Comparison of ENCODE assay signal across 19 cellular contexts in genomic region chr5:64015824-64016223, GRCh38. TPM values are rescaled to one million over a fixed set of nuclear protein-coding genes. Genes with fewer than 3 reads are reported as not detected.
A peak's percentile ranks its signal among the peaks of the same experiment; 100 is the strongest.
DNase-seq lines count a peak whose midpoint lies in the region; ATAC-seq and TF ChIP-seq lines count a peak whose summit lies in the region.
"Had no signal": no experiment of that assay in that cellular context is flagged by ENCODE, and none has a peak within 500 bp of the region (broad histone marks: within the 10 kb centered on the region; RNA-seq: fewer than 3 reads in every experiment).

No MANE protein-coding gene starts in this region.

- no peaks in the 10 kb centered on the region; the same call in 1 of the 2 replicates for H3K27me3 Mint-ChIP-seq in WTC11 (ENCODE audit: low read depth)
- H3K27me3 Mint-ChIP-seq: CD4-positive, alpha-beta memory T cell had no signal

- H2BK5ac ChIP-seq in mesendoderm (ENCODE audit: low read length), result no peak overlapping the region

- no peak overlapping the region for H3K4me3 ChIP-seq in H7 (ENCODE audit: insufficient read depth, low read depth, low read length)
- H3K4me3 ChIP-seq in mesendoderm (ENCODE audit: low read length), result no peak overlapping the region
- H3K4me3 ChIP-seq: BLaER1 had no signal

- H3K4me3 Mint-ChIP-seq in WTC11, result no peak overlapping the region
- H3K4me3 Mint-ChIP-seq: CD14-positive monocyte; CD4-positive, alpha-beta memory T cell had no signal

- H3K27ac ChIP-seq in mesendoderm (ENCODE audit: low read depth, low read length), result no peak overlapping the region
- H3K27ac ChIP-seq: BLaER1 had no signal

- peak; percentile 1 for DNase-seq in H7
- DNase-seq in WTC11 (ENCODE audit: low spot score), result no peak
- peak; percentile 9 for DNase-seq in iPS DF 19.7 (ENCODE audit: low read depth, low spot score)
- peak; percentile 87 for DNase-seq in mesendoderm
- DNase-seq in effector CD8-positive, alpha-beta T cell (lab: John Stamatoyannopoulos, UW), result no peak
- DNase-seq in NCI-H1092 (lab: John Stamatoyannopoulos, UW), result no peak
- DNase-seq in activated T-cell treated with anti-CD3 and anti-CD28 coated beads for 4 hours, result no peak
- DNase-seq: 8988T; CD4-positive, alpha-beta memory T cell; DMS153; DMS79; GDM1 had no signal

- no peak overlapping the region for H4K5ac ChIP-seq in mesendoderm (ENCODE audit: low read length)

- no peaks in the 10 kb centered on the region for H3K4me1 Mint-ChIP-seq in WTC11
- H3K4me1 Mint-ChIP-seq: CD14-positive monocyte; CD4-positive, alpha-beta memory T cell had no signal

- no peak overlapping the region for H3K56ac ChIP-seq in mesendoderm (ENCODE audit: low read length)

- H3K36me3 Mint-ChIP-seq in WTC11, result no peaks in the 10 kb centered on the region
- H3K36me3 Mint-ChIP-seq: CD14-positive monocyte; CD4-positive, alpha-beta memory T cell had no signal

- no peak overlapping the region for H3K9ac ChIP-seq in mesendoderm (ENCODE audit: low read length)
- H3K9ac ChIP-seq: BLaER1 had no signal

- no peaks in the 10 kb centered on the region for H3K27me3 ChIP-seq in H7 (ENCODE audit: control insufficient read depth, insufficient read depth, low read length)
- H3K27me3 ChIP-seq in mesendoderm (ENCODE audit: insufficient read depth, low read length, poor library complexity), result no peaks in the 10 kb centered on the region
- H3K27me3 ChIP-seq: BLaER1 had no signal

- no peak overlapping the region for H2BK15ac ChIP-seq in mesendoderm (replicated peaks; ENCODE audit: low read depth)

- WGBS in mesendoderm (ENCODE audit: extremely low coverage, insufficient coverage, low lambda C conversion rate), result no CpG with 5 or more reads among the region's 1 CpG

- no peaks in the 10 kb centered on the region for H3K79me2 ChIP-seq in mesendoderm (ENCODE audit: control insufficient read depth, insufficient read depth, low read length)

- H2BK120ac ChIP-seq in mesendoderm (ENCODE audit: low read depth, low read length), result no peak overlapping the region

- no peak overlapping the region for H3K23ac ChIP-seq in mesendoderm (ENCODE audit: low read length)

- ATAC-seq in WTC11 (peak; percentile 75), GM18861 (IDR thresholded peaks at IDR 0.05; ENCODE audit: unreplicated experiment) (no peak)

- peaks cover 5% of the 10 kb centered on the region for H3K9me3 Mint-ChIP-seq in WTC11

- no peaks in the 10 kb centered on the region for H3K4me1 ChIP-seq in mesendoderm (ENCODE audit: control insufficient read depth, low read depth, low read length)
- H3K4me1 ChIP-seq: BLaER1 had no signal

- no peak overlapping the region for H3K4me2 ChIP-seq in mesendoderm (ENCODE audit: low read length)
- H3K4me2 ChIP-seq: BLaER1 had no signal

- CTCF ChIA-PET in WTC11 (lab: Charles Lee), result interaction anchor here (0.6 to 1.3 kb wide), 2 partner anchors 84 to 1459 kb away, joined by 3 read pairs; no protein-coding TSS in a partner anchor

- H3K4ac ChIP-seq in mesendoderm (ENCODE audit: low read depth, low read length), result no peak overlapping the region

- no peak overlapping the region for H3K27ac Mint-ChIP-seq in WTC11
- H3K27ac Mint-ChIP-seq: CD14-positive monocyte; CD4-positive, alpha-beta memory T cell had no signal

- no peak overlapping the region for H3K18ac ChIP-seq in mesendoderm (ENCODE audit: low read length)

- POLR2A ChIA-PET in WTC11 (lab: Charles Lee), result no interaction called here

- no peak overlapping the region for H2AK5ac ChIP-seq in mesendoderm (ENCODE audit: low read length)

- TF ChIP-seq CTCF in WTC11 (IDR thresholded peaks at IDR 0.05), result no peak

- H3K79me1 ChIP-seq in mesendoderm (ENCODE audit: low read length), result no peaks in the 10 kb centered on the region

- no peaks in the 10 kb centered on the region for H3K36me3 ChIP-seq in H7 (replicated peaks; ENCODE audit: control insufficient read depth, insufficient read depth, low read length)
- no peaks in the 10 kb centered on the region for H3K36me3 ChIP-seq in mesendoderm (ENCODE audit: control insufficient read depth, insufficient read depth, low read length)
- H3K36me3 ChIP-seq: BLaER1 had no signal

- H4K8ac ChIP-seq in mesendoderm (ENCODE audit: low read depth, low read length), result no peak overlapping the region

TF ChIP-seq in WTC11, 78 proteins besides CTCF, POLR2A, EP300 and RAD21 (continues in another document):
- TF ChIP-seq ATF6 (CRISPR knock-in tag; IDR thresholded peaks at IDR 0.05) (no peak), HMGA2 (CRISPR knock-in tag; IDR thresholded peaks at IDR 0.05) (no peak), FOXP1 (CRISPR knock-in tag; IDR thresholded peaks at IDR 0.05; ENCODE audit: borderline replicate concordance) (no peak), E2F5 (CRISPR knock-in tag; IDR thresholded peaks at IDR 0.05) (no peak), ESRRA (CRISPR knock-in tag; IDR thresholded peaks at IDR 0.05; ENCODE audit: borderline replicate concordance) (no peak), ZSCAN18 (CRISPR knock-in tag; IDR thresholded peaks at IDR 0.05) (no peak), PREB (CRISPR knock-in tag; IDR thresholded peaks at IDR 0.05; ENCODE audit: borderline replicate concordance) (no peak), FOXK1 (CRISPR knock-in tag; IDR thresholded peaks at IDR 0.05) (no peak), USF1 (CRISPR knock-in tag; IDR thresholded peaks at IDR 0.05) (no peak)

RNA-seq across cellular contexts. Expression of gene HTR1A, which starts 53.6 kb away (rescaled TPM):
- not detected in 2 replicates for total RNA-seq in H7 (2014; rRNA removed; shearing (Covaris generic))
- total RNA-seq in WTC11 (2021), result 0.46 to 0.66 TPM (median 0.52 TPM) in 3 replicates
- polyA plus RNA-seq in mesendoderm (2013, experiment 1 of 2), result 0.07 TPM
- polyA plus RNA-seq in mesendoderm (2013, experiment 2 of 2), result 0.10 TPM
- total RNA-seq: A673; CD4-positive, alpha-beta memory T cell; Daoy; HT1080 had no signal
- polyA plus RNA-seq: AG04450; CD14-positive monocyte; CD4-positive, alpha-beta memory T cell had no signal

Comparison
In these comparisons a context has a peak if more than half of its experiments do, and no peak if none do; other contexts are left out.
1. DNase-seq: peak in H7 (single experiment), iPS DF 19.7 (single experiment) and mesendoderm (single experiment); none in WTC11 (single experiment), effector CD8-positive, alpha-beta T cell (single experiment), NCI-H1092 (single experiment) and activated T-cell treated with anti-CD3 and anti-CD28 coated beads for 4 hours (single experiment).